ENCODE assay signal across 28 cellular contexts in genomic region chr21:25776440-25776839, GRCh38.
"Had no signal": no experiment of that assay in that cellular context is flagged by ENCODE, and none has a peak within 500 bp of the region (broad histone marks: within the 10 kb centered on the region; RNA-seq: fewer than 3 reads in every experiment).

No MANE protein-coding gene starts in this region.

- H3K4me1 Mint-ChIP-seq: activated CD4-positive, alpha-beta memory T cell treated with anti-CD3 and anti-CD28 coated beads, Interleukin-2, amount 10 ng/mL, durations not matched to agents 7 days and 5 days; activated CD8-positive, alpha-beta memory T cell treated with anti-CD3 and anti-CD28 coated beads, Interleukin-2, amount 10 ng/mL, durations not matched to agents 7 days and 5 days; activated naive CD4-positive, alpha-beta T cell treated with anti-CD3 and anti-CD28 coated beads, Interleukin-2, amount 10 ng/mL, durations not matched to agents 7 days and 5 days; brain had no signal

- H3K27ac ChIP-seq: SJSA1, WERI-Rb-1 had no signal

- H3K27me3 Mint-ChIP-seq: activated CD4-positive, alpha-beta memory T cell treated with anti-CD3 and anti-CD28 coated beads, Interleukin-2, amount 10 ng/mL, durations not matched to agents 7 days and 5 days; activated CD8-positive, alpha-beta memory T cell treated with anti-CD3 and anti-CD28 coated beads, Interleukin-2, amount 10 ng/mL, durations not matched to agents 7 days and 5 days; activated naive CD4-positive, alpha-beta T cell treated with anti-CD3 and anti-CD28 coated beads, Interleukin-2, amount 10 ng/mL, durations not matched to agents 7 days and 5 days; activated naive CD8-positive, alpha-beta T cell; activated naive CD8-positive, alpha-beta T cell treated with anti-CD3 and anti-CD28 coated beads, Interleukin-2, amount 50 U/mL, for 24 hours; brain had no signal

- H3K4me3 Mint-ChIP-seq: activated CD4-positive, alpha-beta memory T cell treated with anti-CD3 and anti-CD28 coated beads, Interleukin-2, amount 10 ng/mL, durations not matched to agents 7 days and 5 days; activated CD8-positive, alpha-beta memory T cell treated with anti-CD3 and anti-CD28 coated beads, Interleukin-2, amount 10 ng/mL, durations not matched to agents 7 days and 5 days; activated naive CD4-positive, alpha-beta T cell treated with anti-CD3 and anti-CD28 coated beads, Interleukin-2, amount 10 ng/mL, durations not matched to agents 7 days and 5 days; activated naive CD8-positive, alpha-beta T cell; activated naive CD8-positive, alpha-beta T cell treated with anti-CD3 and anti-CD28 coated beads, Interleukin-2, amount 50 U/mL, for 24 hours; brain had no signal

- DNase-seq: activated CD4-positive, alpha-beta memory T cell treated with anti-CD3 and anti-CD28 coated beads, Interleukin-2, amount 10 ng/mL, durations not matched to agents 7 days and 5 days; activated CD4-positive, alpha-beta T cell treated with anti-CD3 and anti-CD28 coated beads for 1 hour; activated CD4-positive, alpha-beta T cell treated with anti-CD3 and anti-CD28 coated beads for 48 hours; activated CD4-positive, CD25-positive, alpha-beta regulatory T cell; activated CD8-positive, alpha-beta memory T cell treated with anti-CD3 and anti-CD28 coated beads for 24 hours; activated CD8-positive, alpha-beta memory T cell treated with anti-CD3 and anti-CD28 coated beads, Interleukin-2, amount 10 ng/mL, durations not matched to agents 7 days and 5 days; activated CD8-positive, alpha-beta memory T cell treated with anti-CD3 and anti-CD28 coated beads, Interleukin-2, amount 50 U/mL, for 48 hours; activated effector memory CD4-positive, alpha-beta T cell treated with Interleukin-2 at 50 U/mL for 16 hours; activated naive CD4-positive, alpha-beta T cell treated with anti-CD3 and anti-CD28 coated beads, Interleukin-2, amount 10 ng/mL, durations not matched to agents 7 days and 5 days; activated naive CD8-positive, alpha-beta T cell treated with anti-CD3 and anti-CD28 coated beads, Interleukin-2, amount 50 U/mL, for 24 hours; activated T-cell treated with anti-CD3 and anti-CD28 coated beads, Interleukin-2, amount 50 U/mL, for 48 hours; anterior cingulate cortex; central memory CD4-positive, alpha-beta T cell; NCI-H1092 treated with DMSO at 0.1 percent for 48 hours; NCI-H1436; NCI-H1694; NCI-H1930; NCI-H2081 treated with DMSO at 0.1 percent for 48 hours; NCI-H345; NCI-H510A; NCI-H526; SHP77 treated with DMSO at 0.1 percent for 48 hours; T1000; WERI-Rb-1 had no signal

- H3K9me3 Mint-ChIP-seq: activated naive CD4-positive, alpha-beta T cell treated with anti-CD3 and anti-CD28 coated beads, Interleukin-2, amount 10 ng/mL, durations not matched to agents 7 days and 5 days; activated naive CD8-positive, alpha-beta T cell treated with anti-CD3 and anti-CD28 coated beads, Interleukin-2, amount 50 U/mL, for 24 hours had no signal

- H3K27me3 ChIP-seq: SJSA1 had no signal

- ATAC-seq: activated CD8-positive, alpha-beta memory T cell treated with anti-CD3 and anti-CD28 coated beads, Interleukin-2, amount 10 ng/mL, durations not matched to agents 7 days and 5 days; activated naive CD8-positive, alpha-beta T cell treated with anti-CD3 and anti-CD28 coated beads, Interleukin-2, amount 50 U/mL, for 24 hours; Panc1 had no signal

- H3K4me3 ChIP-seq: SJSA1 had no signal

- H3K36me3 ChIP-seq: SJSA1, WERI-Rb-1 had no signal

- H3K4me1 ChIP-seq: SJSA1 had no signal

- H3K27ac Mint-ChIP-seq: activated CD4-positive, alpha-beta memory T cell treated with anti-CD3 and anti-CD28 coated beads, Interleukin-2, amount 10 ng/mL, durations not matched to agents 7 days and 5 days; activated CD8-positive, alpha-beta memory T cell treated with anti-CD3 and anti-CD28 coated beads, Interleukin-2, amount 10 ng/mL, durations not matched to agents 7 days and 5 days; activated naive CD4-positive, alpha-beta T cell treated with anti-CD3 and anti-CD28 coated beads, Interleukin-2, amount 10 ng/mL, durations not matched to agents 7 days and 5 days; activated naive CD8-positive, alpha-beta T cell; activated naive CD8-positive, alpha-beta T cell treated with anti-CD3 and anti-CD28 coated beads, Interleukin-2, amount 50 U/mL, for 24 hours; brain had no signal

- H3K36me3 Mint-ChIP-seq: activated CD8-positive, alpha-beta memory T cell treated with anti-CD3 and anti-CD28 coated beads, Interleukin-2, amount 10 ng/mL, durations not matched to agents 7 days and 5 days; activated naive CD8-positive, alpha-beta T cell; brain had no signal

- H3K9me3 ChIP-seq: SJSA1 had no signal
